In the genomic region with DNA sequence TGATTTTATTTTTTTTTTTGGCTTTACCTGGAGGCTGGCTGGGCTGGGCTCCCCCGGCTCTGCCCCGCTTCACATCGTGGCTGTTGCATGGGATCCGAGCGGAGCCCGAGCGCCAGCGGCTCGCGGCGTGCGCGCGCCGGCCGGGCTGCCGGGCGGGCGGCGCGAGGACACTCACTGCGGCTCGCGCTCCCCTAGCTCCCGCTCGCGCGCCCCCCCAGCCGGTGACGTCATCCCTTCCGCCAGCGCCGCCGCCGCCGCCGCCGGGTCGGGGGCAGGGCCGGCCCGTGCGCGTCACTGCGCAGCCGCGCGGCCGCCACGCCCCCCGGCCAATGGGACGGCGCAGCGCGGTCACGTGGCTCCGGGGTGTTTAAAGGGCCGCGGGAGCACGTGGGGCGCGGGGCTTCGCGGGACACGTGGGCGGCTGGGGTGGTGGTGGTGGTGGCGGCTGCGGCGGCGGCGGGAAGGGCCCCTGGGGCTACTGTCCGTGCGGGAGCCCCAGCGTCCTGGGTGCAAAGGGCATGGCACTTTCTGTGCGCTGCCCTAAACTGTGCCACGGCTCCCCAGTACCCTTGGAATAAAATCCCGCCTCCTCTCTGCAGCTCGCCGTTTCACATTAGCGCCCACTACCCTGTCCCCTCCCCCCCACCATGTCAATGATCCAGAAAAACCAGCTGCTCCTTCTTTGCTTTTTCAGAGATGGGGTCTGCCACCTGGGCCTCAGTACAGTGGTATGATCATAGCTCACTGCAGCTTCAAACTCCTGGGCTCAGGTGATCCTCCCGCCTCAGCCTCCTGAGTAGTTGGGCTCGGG, we compare ENCODE assay signal across 9 cellular contexts. TPM values are rescaled to one million over a fixed set of nuclear protein-coding genes. Genes with fewer than 3 reads are reported as not detected.
DNase-seq lines count a peak whose midpoint lies in the region; ATAC-seq and TF ChIP-seq lines count a peak whose summit lies in the region.
"Had no signal": no experiment of that assay in that cellular context is flagged by ENCODE, and none has a peak within 500 bp of the region (broad histone marks: within the 10 kb centered on the region; RNA-seq: fewer than 3 reads in every experiment).

Gene PTPRS, minus strand, starts transcription at position 176 of the 811 bp plus-strand sequence. CDS start 54,672 bp downstream, outside the sequence.

- TF ChIP-seq CTCF in fibroblast of the aortic adventitia (IDR thresholded peaks at IDR 0.05; ENCODE audit: insufficient read depth, low read length) (no peak), nephron (IDR thresholded peaks at IDR 0.05; ENCODE audit: unreplicated experiment in 3 of 3) (no peak)

- no peaks in the 10 kb centered on the region for H3K36me3 ChIP-seq in CD8-positive, alpha-beta memory T cell (ENCODE audit: insufficient read depth, low read length)

- DNase-seq in CD8-positive, alpha-beta memory T cell = peak; percentile 33 to 74 (median 48)
- peak; percentile 0 for DNase-seq in activated effector memory CD4-positive, alpha-beta T cell treated with Interleukin-2 at 50 U/mL for 16 hours
- DNase-seq in fibroblast of the aortic adventitia (ENCODE audit: low read depth) = peak; percentile 60

- no peaks in the 10 kb centered on the region for H3K36me3 Mint-ChIP-seq in CD8-positive, alpha-beta memory T cell
- no peaks in the 10 kb centered on the region for H3K36me3 Mint-ChIP-seq in nephron (ENCODE audit: low read depth)
- H3K36me3 Mint-ChIP-seq in stimulated activated memory B cell treated with anti-CD40 and anti-IgM and Interleukin-4, amounts not matched to agents 10 μg/mL and 1 μg/mL and 100 μg/mL, for 72 hours = peaks cover 6% of the 10 kb centered on the region

- no peak within 1 kb of the TSS for H3K27ac ChIP-seq in CD8-positive, alpha-beta memory T cell (ENCODE audit: low read depth, low read length)
- H3K27ac ChIP-seq: KMS-11 had no signal

- CTCF ChIA-PET in CD8-positive, alpha-beta memory T cell (lab: Charles Lee) = no interaction called here

- peaks cover 38 to 50% of the 10 kb centered on the region in 2 donors for H3K27me3 Mint-ChIP-seq in CD8-positive, alpha-beta memory T cell
- H3K27me3 Mint-ChIP-seq in nephron (ENCODE audit: low read depth) = peaks cover 57% of the 10 kb centered on the region
- peaks cover 78% of the 10 kb centered on the region for H3K27me3 Mint-ChIP-seq in stimulated activated memory B cell treated with anti-CD40 and anti-IgM and Interleukin-4, amounts not matched to agents 10 μg/mL and 1 μg/mL and 100 μg/mL, for 72 hours

- no peak within 1 kb of the TSS for H3K4me3 ChIP-seq in CD8-positive, alpha-beta memory T cell (ENCODE audit: low read length)
- peak within 1 kb of the TSS; percentile 73 for H3K4me3 ChIP-seq in fibroblast of the aortic adventitia (ENCODE audit: low read depth, low read length)

- ATAC-seq in HG03442 (IDR thresholded peaks at IDR 0.05; ENCODE audit: unreplicated experiment) (peak; percentile 44), GM21786 (IDR thresholded peaks at IDR 0.05; ENCODE audit: unreplicated experiment) (no peak)
- peak; percentile 34 for ATAC-seq in stimulated activated memory B cell treated with anti-CD40 and anti-IgM and Interleukin-4, amounts not matched to agents 10 μg/mL and 1 μg/mL and 100 μg/mL, for 72 hours

- peaks cover 6 to 27% (median 11%) of the 10 kb centered on the region in 3 donors for H3K4me1 Mint-ChIP-seq in CD8-positive, alpha-beta memory T cell
- peaks cover 14% of the 10 kb centered on the region for H3K4me1 Mint-ChIP-seq in nephron
- H3K4me1 Mint-ChIP-seq in stimulated activated memory B cell treated with anti-CD40 and anti-IgM and Interleukin-4, amounts not matched to agents 10 μg/mL and 1 μg/mL and 100 μg/mL, for 72 hours = peaks cover 31% of the 10 kb centered on the region

- H3K27me3 ChIP-seq in CD8-positive, alpha-beta memory T cell (ENCODE audit: insufficient read depth, low read length, poor library complexity, severe bottlenecking) = peaks cover 25% of the 10 kb centered on the region

- H3K9me3 ChIP-seq in CD8-positive, alpha-beta memory T cell (ENCODE audit: low read length) = no peaks in the 10 kb centered on the region

- H3K4me1 ChIP-seq in CD8-positive, alpha-beta memory T cell (ENCODE audit: insufficient read depth, low read length) = peaks cover 10% of the 10 kb centered on the region

- peaks cover 0 to 8% (median 0%) of the 10 kb centered on the region in 5 donors for H3K9me3 Mint-ChIP-seq in CD8-positive, alpha-beta memory T cell
- H3K9me3 Mint-ChIP-seq in nephron = no peaks in the 10 kb centered on the region
- H3K9me3 Mint-ChIP-seq in stimulated activated memory B cell treated with anti-CD40 and anti-IgM and Interleukin-4, amounts not matched to agents 10 μg/mL and 1 μg/mL and 100 μg/mL, for 72 hours = peaks cover 5% of the 10 kb centered on the region

- peak within 1 kb of the TSS in 3 of 8 donors; percentile 25 to 68 (median 29) for H3K27ac Mint-ChIP-seq in CD8-positive, alpha-beta memory T cell
- H3K27ac Mint-ChIP-seq in nephron = no peak within 1 kb of the TSS
- no peak within 1 kb of the TSS for H3K27ac Mint-ChIP-seq in stimulated activated memory B cell treated with anti-CD40 and anti-IgM and Interleukin-4, amounts not matched to agents 10 μg/mL and 1 μg/mL and 100 μg/mL, for 72 hours

- POLR2A ChIA-PET in CD8-positive, alpha-beta memory T cell (lab: Charles Lee) = no interaction called here

- H3K4me3 Mint-ChIP-seq in CD8-positive, alpha-beta memory T cell = peak within 1 kb of the TSS; percentile 9 to 82 (median 70)
- peak within 1 kb of the TSS; percentile 85 to 86 (median 85) for H3K4me3 Mint-ChIP-seq in nephron
- peak within 1 kb of the TSS; percentile 72 for H3K4me3 Mint-ChIP-seq in stimulated activated memory B cell treated with anti-CD40 and anti-IgM and Interleukin-4, amounts not matched to agents 10 μg/mL and 1 μg/mL and 100 μg/mL, for 72 hours

TF ChIP-seq in PFSK-1, 5 proteins besides CTCF, POLR2A, EP300 and RAD21:
- TF ChIP-seq, protein P1, sequence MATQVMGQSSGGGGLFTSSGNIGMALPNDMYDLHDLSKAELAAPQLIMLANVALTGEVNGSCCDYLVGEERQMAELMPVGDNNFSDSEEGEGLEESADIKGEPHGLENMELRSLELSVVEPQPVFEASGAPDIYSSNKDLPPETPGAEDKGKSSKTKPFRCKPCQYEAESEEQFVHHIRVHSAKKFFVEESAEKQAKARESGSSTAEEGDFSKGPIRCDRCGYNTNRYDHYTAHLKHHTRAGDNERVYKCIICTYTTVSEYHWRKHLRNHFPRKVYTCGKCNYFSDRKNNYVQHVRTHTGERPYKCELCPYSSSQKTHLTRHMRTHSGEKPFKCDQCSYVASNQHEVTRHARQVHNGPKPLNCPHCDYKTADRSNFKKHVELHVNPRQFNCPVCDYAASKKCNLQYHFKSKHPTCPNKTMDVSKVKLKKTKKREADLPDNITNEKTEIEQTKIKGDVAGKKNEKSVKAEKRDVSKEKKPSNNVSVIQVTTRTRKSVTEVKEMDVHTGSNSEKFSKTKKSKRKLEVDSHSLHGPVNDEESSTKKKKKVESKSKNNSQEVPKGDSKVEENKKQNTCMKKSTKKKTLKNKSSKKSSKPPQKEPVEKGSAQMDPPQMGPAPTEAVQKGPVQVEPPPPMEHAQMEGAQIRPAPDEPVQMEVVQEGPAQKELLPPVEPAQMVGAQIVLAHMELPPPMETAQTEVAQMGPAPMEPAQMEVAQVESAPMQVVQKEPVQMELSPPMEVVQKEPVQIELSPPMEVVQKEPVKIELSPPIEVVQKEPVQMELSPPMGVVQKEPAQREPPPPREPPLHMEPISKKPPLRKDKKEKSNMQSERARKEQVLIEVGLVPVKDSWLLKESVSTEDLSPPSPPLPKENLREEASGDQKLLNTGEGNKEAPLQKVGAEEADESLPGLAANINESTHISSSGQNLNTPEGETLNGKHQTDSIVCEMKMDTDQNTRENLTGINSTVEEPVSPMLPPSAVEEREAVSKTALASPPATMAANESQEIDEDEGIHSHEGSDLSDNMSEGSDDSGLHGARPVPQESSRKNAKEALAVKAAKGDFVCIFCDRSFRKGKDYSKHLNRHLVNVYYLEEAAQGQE (IDR thresholded peaks at IDR 0.05; ENCODE audit: insufficient read depth in 1 of 2, low read depth in 2 of 2, low read length in 2 of 2) = no peak
- TF ChIP-seq TAF1 (IDR thresholded peaks at IDR 0.05; ENCODE audit: borderline replicate concordance, insufficient read depth, low read length) (no peak), FOXP2 (optimal IDR thresholded peaks at IDR 0.05; ENCODE audit: borderline replicate concordance, extremely low read depth, extremely low read length, insufficient read depth) (no peak), SIN3A (IDR thresholded peaks at IDR 0.05; ENCODE audit: borderline replicate concordance, insufficient read depth, low read length) (peak; percentile 98; the same call in 1 of the 2 replicates), POLR2AphosphoS5 (IDR thresholded peaks at IDR 0.05; ENCODE audit: low read depth, low read length) (no peak)

RNA-seq across cellular contexts. Expression of gene PTPRS, which starts in this region (rescaled TPM):
- under 1 TPM; 0.22 to 0.31 TPM for total RNA-seq in CD8-positive, alpha-beta memory T cell
- 0.30 TPM for polyA plus RNA-seq in CD8-positive, alpha-beta memory T cell
- polyA plus RNA-seq in PFSK-1 (2012; ENCODE audit: insufficient read length, low read depth) = 47.3 TPM
- 126 and 193 TPM in 2 replicates for total RNA-seq in fibroblast of the aortic adventitia (ENCODE audit: low replicate concordance)

Comparison
In these comparisons a context has a peak if more than half of its experiments do, and no peak if none do; other contexts are left out.
1. RNA of gene PTPRS (total RNA-seq): 126 to 193 TPM in fibroblast of the aortic adventitia; 0.22 to 0.31 TPM in CD8-positive, alpha-beta memory T cell; every median in the first group is over 10 times any median in the second.
2. Peak in DNase-seq in CD8-positive, alpha-beta memory T cell; RNA of the gene not detected or under 1 TPM.
3. DNase-seq: peak in every context shown above with its lines; median percentile 60 in fibroblast of the aortic adventitia; 48 in CD8-positive, alpha-beta memory T cell; 0 in activated effector memory CD4-positive, alpha-beta T cell treated with Interleukin-2 at 50 U/mL for 16 hours.
4. Peak in every context shown above with its lines, with median percentiles within 50 percentile points of each other: H3K4me3 Mint-ChIP-seq.